8 cellular contexts compared by ENCODE assay signal in genomic region chr20:53162251-53162835, GRCh38.
DNase-seq lines count a peak whose midpoint lies in the region; ATAC-seq and TF ChIP-seq lines count a peak whose summit lies in the region.

No MANE protein-coding gene starts in this region.

- peaks cover 11% of the 10 kb centered on the region for H3K4me1 ChIP-seq in osteoblast (ENCODE audit: insufficient read depth, low read length)

- no peaks in the 10 kb centered on the region for H3K27me3 ChIP-seq in osteoblast (ENCODE audit: insufficient read depth, low read length)

- no peak for TF ChIP-seq POLR2A in erythroblast (IDR thresholded peaks at IDR 0.05; ENCODE audit: low read length)

- TF ChIP-seq CTCF in osteoblast (IDR thresholded peaks at IDR 0.05; ENCODE audit: extremely low read depth, low read depth, low read length), result peak; percentile 24

- H3K79me2 ChIP-seq in osteoblast (ENCODE audit: insufficient read depth, low read length), result no peaks in the 10 kb centered on the region

- H3K27ac ChIP-seq in osteoblast (ENCODE audit: low read depth, low read length), result no peak overlapping the region

- H3K4me2 ChIP-seq in osteoblast (ENCODE audit: insufficient read depth, low read length), result peak overlapping the region; percentile 62

- ATAC-seq in GM19452 (IDR thresholded peaks at IDR 0.05; ENCODE audit: unreplicated experiment) (no peak), GM18861 (IDR thresholded peaks at IDR 0.05; ENCODE audit: unreplicated experiment) (no peak)

- H2AFZ ChIP-seq in osteoblast (ENCODE audit: low read length), result no peak overlapping the region

- peak overlapping the region; percentile 51 for H3K4me3 ChIP-seq in osteoblast (ENCODE audit: insufficient read depth, low read length)

- no peaks in the 10 kb centered on the region for H3K36me3 ChIP-seq in osteoblast (ENCODE audit: insufficient read depth, low read length)

- DNase-seq in NOMO-1 treated with DMSO at 0.1 percent for 48 hours (lab: John Stamatoyannopoulos, UW; ENCODE audit: unreplicated experiment), result peak; percentile 56
- no peak for DNase-seq in NOMO-1 treated with dmso at 0.1 percent for 144 hours (lab: John Stamatoyannopoulos, UW; ENCODE audit: unreplicated experiment)
- DNase-seq in NCI-H748 treated with DMSO at 0.1 percent for 48 hours (lab: John Stamatoyannopoulos, UW), result peak; percentile 40
- peak; percentile 8 to 32 for DNase-seq in erythroblast (lab: John Stamatoyannopoulos, UW)
- no peak for DNase-seq in osteoblast (ENCODE audit: insufficient read length, low spot score, missing footprints)
- no peak for DNase-seq in NCI-H2227 treated with DMSO at 0.1 percent for 48 hours (lab: John Stamatoyannopoulos, UW)

- H3K9me3 ChIP-seq in osteoblast (ENCODE audit: low read depth, low read length), result no peaks in the 10 kb centered on the region

- no peaks in the 10 kb centered on the region for H4K20me1 ChIP-seq in osteoblast (ENCODE audit: insufficient read depth, low read length)

Comparison
In these comparisons a context has a peak if more than half of its experiments do, and no peak if none do; other contexts are left out.
1. DNase-seq: peak in NOMO-1 treated with DMSO at 0.1 percent for 48 hours (single experiment), NCI-H748 treated with DMSO at 0.1 percent for 48 hours (single experiment) and erythroblast (2 of 2); none in NOMO-1 treated with dmso at 0.1 percent for 144 hours (single experiment), osteoblast (single experiment) and NCI-H2227 treated with DMSO at 0.1 percent for 48 hours (single experiment).